Comparison of ENCODE assay signal across 15 cellular contexts in genomic region chrX:139202742-139203410, GRCh38.
DNase-seq lines count a peak whose midpoint lies in the region; ATAC-seq and TF ChIP-seq lines count a peak whose summit lies in the region.
"Had no signal": no experiment of that assay in that cellular context is flagged by ENCODE, and none has a peak within 500 bp of the region (broad histone marks: within the 10 kb centered on the region; RNA-seq: fewer than 3 reads in every experiment).

No MANE protein-coding gene starts in this region.

- intact Hi-C loops in vagina (cut with DNase I) = no loop called here

- H2AFZ ChIP-seq in GM23338 = peak overlapping the region; percentile 52; the same call in 1 of the 2 replicates

- H3K4me3 ChIP-seq in GM23338 = peak overlapping the region; percentile 59
- H3K4me3 ChIP-seq in skeletal muscle tissue (ENCODE audit: low read length in 3 of 3) = no peak overlapping the region
- peak overlapping the region in 1 of 2 donors; percentile 44 for H3K4me3 ChIP-seq in vagina

- H3K36me3 ChIP-seq in GM23338 (ENCODE audit: insufficient read depth) (no peaks in the 10 kb centered on the region), skeletal muscle tissue (ENCODE audit: control insufficient read depth in 3 of 3, insufficient read depth in 3 of 3, low read length in 3 of 3) (no peaks in the 10 kb centered on the region), vagina (no peaks in the 10 kb centered on the region)

- H3K27ac Mint-ChIP-seq in GM23338 = no peak overlapping the region; the same call in 1 of the 2 replicates
- peak overlapping the region in 4 of 5 experiments; percentile 55 to 98 (median 96) for H3K27ac Mint-ChIP-seq in brain
- H3K27ac Mint-ChIP-seq: activated naive CD4-positive, alpha-beta T cell treated with anti-CD3 and anti-CD28 coated beads, Interleukin-2, amount 50 U/mL, for 72 hours; CD4-positive, CD25-positive, alpha-beta regulatory T cell had no signal

- ATAC-seq in GM23338 (peak; percentile 57), GM21619 (IDR thresholded peaks at IDR 0.05; ENCODE audit: unreplicated experiment) (no peak)
- ATAC-seq: activated naive CD4-positive, alpha-beta T cell treated with anti-CD3 and anti-CD28 coated beads, Interleukin-2, amount 50 U/mL, for 72 hours; HCT116 had no signal

- H3K9ac ChIP-seq in skeletal muscle tissue (ENCODE audit: low read depth in 1 of 3, low read length in 3 of 3) = peak overlapping the region in 1 of 3 donors; percentile 33

- H4K20me1 ChIP-seq in GM23338 (replicated peaks; ENCODE audit: insufficient read depth) = no peaks in the 10 kb centered on the region

- H3K36me3 Mint-ChIP-seq in GM23338 (ENCODE audit: low read depth) = no peaks in the 10 kb centered on the region
- peaks cover 3% of the 10 kb centered on the region for H3K36me3 Mint-ChIP-seq in brain
- H3K36me3 Mint-ChIP-seq: activated naive CD4-positive, alpha-beta T cell treated with anti-CD3 and anti-CD28 coated beads, Interleukin-2, amount 50 U/mL, for 72 hours; CD4-positive, CD25-positive, alpha-beta regulatory T cell had no signal

- peak overlapping the region; percentile 76 for H3K4me2 ChIP-seq in GM23338

- no peaks in the 10 kb centered on the region for H3K9me3 Mint-ChIP-seq in GM23338
- H3K9me3 Mint-ChIP-seq in brain = peaks cover 0 to 5% (median 0%) of the 10 kb centered on the region in 5 experiments
- H3K9me3 Mint-ChIP-seq: activated naive CD4-positive, alpha-beta T cell treated with anti-CD3 and anti-CD28 coated beads, Interleukin-2, amount 50 U/mL, for 72 hours had no signal

- peak in 1 of 2 experiments; percentile 19; a peak in 1 of 4 replicates for TF ChIP-seq CTCF in GM23338 (conservative IDR thresholded peaks at IDR 0.05; ENCODE audit: low read depth in 2 of 2)
- peak in 1 of 2 experiments; percentile 13 for TF ChIP-seq CTCF in brain (conservative IDR thresholded peaks at IDR 0.05)
- no peak for TF ChIP-seq CTCF in vagina (IDR thresholded peaks at IDR 0.05)

- DNase-seq in GM23338 (ENCODE audit: low spot score) = peak; percentile 35
- peak; percentile 29 for DNase-seq in iPS-NIHi7 (ENCODE audit: extremely low spot score)
- no peak for DNase-seq in vagina (ENCODE audit: extremely low spot score in 2 of 2)
- DNase-seq in NK-92 (lab: John Stamatoyannopoulos, UW; ENCODE audit: unreplicated experiment) = no peak
- DNase-seq: CD4-positive, CD25-positive, alpha-beta regulatory T cell; central memory CD4-positive, alpha-beta T cell; erythroblast; hippocampal formation; stimulated activated CD4-positive, alpha-beta T cell treated with anti-CD3 and anti-CD28 coated beads, Interleukin-4, amount 100 ng/mL, for 4 hours; stimulated activated naive CD4-positive, alpha-beta T cell had no signal

- H3K9me3 ChIP-seq in skeletal muscle tissue (ENCODE audit: control insufficient read depth in 3 of 3, low read length in 3 of 3) (no peaks in the 10 kb centered on the region), vagina (no peaks in the 10 kb centered on the region)

- H3F3A ChIP-seq in GM23338 (replicated peaks; ENCODE audit: low read depth) = no peaks in the 10 kb centered on the region

- no peaks in the 10 kb centered on the region for H3K79me2 ChIP-seq in GM23338 (replicated peaks; ENCODE audit: insufficient read depth)

- H3K9me2 ChIP-seq in GM23338 (ENCODE audit: insufficient read depth) = no peaks in the 10 kb centered on the region

- H3K27me3 Mint-ChIP-seq in GM23338 (ENCODE audit: insufficient read depth, low read depth, poor library complexity) (peaks cover 51% of the 10 kb centered on the region), brain (peaks cover 74% of the 10 kb centered on the region)

- peaks cover 98% of the 10 kb centered on the region for H3K27me3 ChIP-seq in GM23338 (ENCODE audit: insufficient read depth)
- H3K27me3 ChIP-seq in skeletal muscle tissue (ENCODE audit: control insufficient read depth in 3 of 3, insufficient read depth in 3 of 3, low read length in 3 of 3) = peaks cover 0 to 4% (median 0%) of the 10 kb centered on the region in 3 donors
- no peaks in the 10 kb centered on the region for H3K27me3 ChIP-seq in vagina

- H3K4me3 Mint-ChIP-seq in GM23338 (peak overlapping the region; percentile 77), brain (peak overlapping the region; percentile 89 to 97 (median 93))

- H3K27ac ChIP-seq in GM23338 (ENCODE audit: low read depth) = no peak overlapping the region
- peak overlapping the region; percentile 5 for H3K27ac ChIP-seq in skeletal muscle tissue (ENCODE audit: low read depth, low read length)
- no peak overlapping the region for H3K27ac ChIP-seq in vagina

- H3K4me1 Mint-ChIP-seq in GM23338 (peaks cover 18% of the 10 kb centered on the region), brain (peaks cover 42% of the 10 kb centered on the region)

- no peak for TF ChIP-seq POLR2A in vagina (IDR thresholded peaks at IDR 0.05)

- H3K4me1 ChIP-seq in GM23338 (ENCODE audit: insufficient read depth) (peaks cover 8% of the 10 kb centered on the region; the same call in 1 of the 2 replicates), skeletal muscle tissue (ENCODE audit: control insufficient read depth in 3 of 3, insufficient read depth in 3 of 3, low read length in 3 of 3) (peaks cover 0 to 6% (median 6%) of the 10 kb centered on the region in 3 donors), vagina (no peaks in the 10 kb centered on the region)

TF ChIP-seq in GM23338, 12 proteins besides CTCF, POLR2A, EP300 and RAD21 (continues in another document):
- TF ChIP-seq POLR2AphosphoS5 (IDR thresholded peaks at IDR 0.05; ENCODE audit: low read depth) (no peak), ZNF331 (CRISPR knock-in tag; IDR thresholded peaks at IDR 0.05; ENCODE audit: low read depth) (no peak), EZH2phosphoT487 (IDR thresholded peaks at IDR 0.05; ENCODE audit: unreplicated experiment) (no peak), CREB1 (CRISPR knock-in tag; IDR thresholded peaks at IDR 0.05; ENCODE audit: low read depth) (no peak), ETS1 (IDR thresholded peaks at IDR 0.05) (no peak), NANOG (IDR thresholded peaks at IDR 0.05; ENCODE audit: borderline replicate concordance) (no peak)

Comparison
In these comparisons a context has a peak if more than half of its experiments do, and no peak if none do; other contexts are left out.
1. DNase-seq: peak in GM23338 (single experiment) and iPS-NIHi7 (single experiment); none in vagina (0 of 2) and NK-92 (single experiment).